Comparison of ENCODE assay signal across 27 cellular contexts in genomic region chr20:24668384-24668702, GRCh38.
"Had no signal": no experiment of that assay in that cellular context is flagged by ENCODE, and none has a peak within 500 bp of the region (broad histone marks: within the 10 kb centered on the region; RNA-seq: fewer than 3 reads in every experiment).

No MANE protein-coding gene starts in this region.

- H3K36me3 Mint-ChIP-seq: activated CD4-positive, alpha-beta memory T cell treated with anti-CD3 and anti-CD28 coated beads for 36 hours; T-cell had no signal

- H3K4me3 ChIP-seq: ascending aorta, body of pancreas, SK-N-MC had no signal

- H3K9me3 ChIP-seq: ascending aorta, body of pancreas had no signal

- H3K36me3 ChIP-seq: ascending aorta had no signal

- H3K27ac Mint-ChIP-seq: activated B cell treated with CpG ODN at 0.5 μM for 24 hours; activated CD4-positive, alpha-beta memory T cell treated with anti-CD3 and anti-CD28 coated beads for 36 hours; activated CD4-positive, alpha-beta T cell treated with anti-CD3 and anti-CD28 coated beads, Interleukin-2, amount 10 ng/mL, durations not matched to agents 24 days and 14 days; activated T-helper 17 cell treated with anti-CD3 and anti-CD28 coated beads, Interleukin-2, amount 50 U/mL, for 72 hours; T-cell had no signal

- H3K27ac ChIP-seq: ascending aorta, body of pancreas, SK-N-MC had no signal

- ATAC-seq: activated T-helper 17 cell treated with anti-CD3 and anti-CD28 coated beads, Interleukin-2, amount 50 U/mL, for 72 hours; body of pancreas; Right ventricle myocardium inferior; T-cell had no signal

- DNase-seq: activated B cell treated with CpG ODN at 0.5 μM for 24 hours; activated CD4-positive, alpha-beta memory T cell treated with anti-CD3 and anti-CD28 coated beads for 36 hours; activated CD4-positive, alpha-beta T cell treated with anti-CD3 and anti-CD28 coated beads for 1 hour; activated CD4-positive, alpha-beta T cell treated with anti-CD3 and anti-CD28 coated beads, Interleukin-2, amount 10 ng/mL, durations not matched to agents 24 days and 14 days; activated naive CD4-positive, alpha-beta T cell treated with anti-CD3 and anti-CD28 coated beads, Interleukin-2, amount 50 U/mL, for 16 hours; activated T-cell treated with anti-CD3 and anti-CD28 coated beads for 4 hours; activated T-cell treated with anti-CD3 and anti-CD28 coated beads, Interleukin-2, amount 50 U/mL, for 48 hours; body of pancreas; Kasumi-1; KBM-7; NCI-H1105 treated with DMSO at 0.1 percent for 48 hours; NCI-H1436 treated with DMSO at 0.1 percent for 48 hours; NCI-H187; NCI-H2081; NCI-H446 treated with DMSO at 0.1 percent for 48 hours; NCI-H524 treated with DMSO at 0.1 percent for 48 hours; NCI-H774; T-cell; T-helper 2 cell; T1000 had no signal

- FAIRE-seq: bronchial epithelial cell, TTC549 had no signal

- H3K9me3 Mint-ChIP-seq: activated B cell treated with CpG ODN at 0.5 μM for 24 hours; activated CD4-positive, alpha-beta memory T cell treated with anti-CD3 and anti-CD28 coated beads for 36 hours; activated CD4-positive, alpha-beta T cell treated with anti-CD3 and anti-CD28 coated beads, Interleukin-2, amount 10 ng/mL, durations not matched to agents 24 days and 14 days; activated T-helper 17 cell treated with anti-CD3 and anti-CD28 coated beads, Interleukin-2, amount 50 U/mL, for 72 hours; central memory CD8-positive, alpha-beta T cell; T-cell had no signal

- H3K4me1 ChIP-seq: body of pancreas had no signal
